In the genomic region with DNA sequence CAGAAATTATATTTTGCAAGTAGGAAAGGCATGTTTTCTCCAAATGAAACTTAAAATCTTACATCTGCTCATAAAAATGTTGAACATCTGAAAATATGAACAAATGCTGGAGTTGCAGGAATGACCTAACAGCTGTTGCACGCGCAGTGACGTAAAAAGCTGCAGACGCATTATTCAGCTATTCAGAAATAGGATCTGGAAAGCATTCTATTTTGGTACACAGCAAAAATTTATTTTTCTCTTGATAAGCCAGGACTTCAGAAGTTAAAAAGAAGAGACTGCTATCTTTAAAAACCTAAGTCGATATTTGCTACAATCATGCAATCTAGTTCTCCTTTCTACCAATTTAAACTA, we compare ENCODE assay signal across 1 cellular context.
TF ChIP-seq lines count a peak whose summit lies in the region.

No MANE protein-coding gene starts in this region.

TF ChIP-seq in HEK293, 187 proteins besides CTCF, POLR2A, EP300 and RAD21 (continued from another document):
- TF ChIP-seq, protein P1, sequence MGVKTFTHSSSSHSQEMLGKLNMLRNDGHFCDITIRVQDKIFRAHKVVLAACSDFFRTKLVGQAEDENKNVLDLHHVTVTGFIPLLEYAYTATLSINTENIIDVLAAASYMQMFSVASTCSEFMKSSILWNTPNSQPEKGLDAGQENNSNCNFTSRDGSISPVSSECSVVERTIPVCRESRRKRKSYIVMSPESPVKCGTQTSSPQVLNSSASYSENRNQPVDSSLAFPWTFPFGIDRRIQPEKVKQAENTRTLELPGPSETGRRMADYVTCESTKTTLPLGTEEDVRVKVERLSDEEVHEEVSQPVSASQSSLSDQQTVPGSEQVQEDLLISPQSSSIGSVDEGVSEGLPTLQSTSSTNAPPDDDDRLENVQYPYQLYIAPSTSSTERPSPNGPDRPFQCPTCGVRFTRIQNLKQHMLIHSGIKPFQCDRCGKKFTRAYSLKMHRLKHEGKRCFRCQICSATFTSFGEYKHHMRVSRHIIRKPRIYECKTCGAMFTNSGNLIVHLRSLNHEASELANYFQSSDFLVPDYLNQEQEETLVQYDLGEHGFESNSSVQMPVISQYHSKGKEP (tag by site-specific recombination; IDR thresholded peaks at IDR 0.05) = peak; percentile 72
- TF ChIP-seq SCRT2 (tag by site-specific recombination; IDR thresholded peaks at IDR 0.05) = peak; percentile 22; the same call in 1 of the 2 replicates
TF ChIP-seq in HEK293: peak in this region for 2.
